Comparison of ENCODE assay signal across 8 cellular contexts in the genomic region with DNA sequence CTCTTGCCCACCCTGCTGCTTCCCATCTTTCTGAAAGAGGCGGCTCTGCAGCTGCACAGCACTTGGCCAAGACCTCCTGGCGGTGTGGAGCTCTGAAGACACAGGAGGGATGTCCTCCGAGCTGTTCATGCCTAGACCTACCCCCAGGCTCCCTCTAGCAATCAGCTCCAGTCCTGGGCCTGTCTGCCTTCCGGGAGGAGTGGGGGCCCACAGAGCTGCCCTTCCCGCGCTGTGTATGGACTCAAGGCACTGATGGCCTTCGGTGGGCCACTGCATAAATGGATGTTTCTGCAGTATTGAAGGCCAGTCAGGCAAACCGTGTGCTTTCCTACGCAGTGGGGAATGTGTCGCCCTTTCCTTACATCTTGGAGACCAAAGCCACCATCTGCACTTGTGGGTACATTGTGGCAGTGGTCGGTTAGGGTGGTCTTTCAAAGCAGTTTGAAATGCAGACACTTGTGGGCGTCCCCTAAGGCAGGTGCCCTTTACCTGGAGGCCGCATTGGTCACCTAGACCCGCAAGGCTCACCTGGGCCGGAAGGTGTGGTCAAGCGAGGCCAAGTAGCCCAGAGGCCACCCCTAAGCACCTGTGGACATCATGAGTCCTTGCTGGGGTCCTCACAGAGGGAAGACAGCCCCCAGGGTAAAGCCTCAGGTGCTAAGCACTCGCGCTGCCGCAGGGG.
DNase-seq lines count a peak whose midpoint lies in the region; ATAC-seq and TF ChIP-seq lines count a peak whose summit lies in the region.

No MANE protein-coding gene starts in this region.

- no peak for ATAC-seq in GM21526 (IDR thresholded peaks at IDR 0.05; ENCODE audit: low FRiP score, unreplicated experiment)
- ATAC-seq in GM18858 (IDR thresholded peaks at IDR 0.05; ENCODE audit: unreplicated experiment), result no peak

- peak overlapping the region; percentile 97 for H3K27ac ChIP-seq in RWPE1

- POLR2A ChIA-PET in RWPE1 (lab: Yijun Ruan, JAX; ENCODE audit: low non-redundant PET), result interaction anchor here (0.6 to 1.1 kb wide), 2 partner anchors 18 to 27 kb away, joined by 3 to 4 read pairs; no protein-coding TSS in a partner anchor

- CTCF ChIA-PET in RWPE1 (lab: Yijun Ruan, JAX), result interaction anchor here (0.7 kb wide), 1 partner anchor 779 kb away, joined by 3 read pairs; no protein-coding TSS in a partner anchor

- TF ChIP-seq CTCF in GM12875 (IDR thresholded peaks at IDR 0.05; ENCODE audit: borderline replicate concordance, insufficient read depth, low read depth, low read length), result no peak
- TF ChIP-seq CTCF in RWPE1 (conservative IDR thresholded peaks at IDR 0.05; ENCODE audit: low read depth), result no peak
- TF ChIP-seq CTCF in fibroblast of pulmonary artery (IDR thresholded peaks at IDR 0.05; ENCODE audit: low read length, missing control alignments), result no peak
- no peak for TF ChIP-seq CTCF in retinal pigment epithelial cell (conservative IDR thresholded peaks at IDR 0.05; ENCODE audit: low read depth, low read length)

- DNase-seq in RWPE1 (ENCODE audit: low spot score) (no peak), fibroblast of pulmonary artery (ENCODE audit: low read depth) (no peak), retinal pigment epithelial cell (ENCODE audit: low read depth) (no peak), DMS 273 (lab: John Stamatoyannopoulos, UW; ENCODE audit: unreplicated experiment) (no peak), putamen (ENCODE audit: low spot score) (no peak)

- H3K4me3 ChIP-seq in GM12875 (ENCODE audit: low read depth, low read length) (peak overlapping the region; percentile 72), fibroblast of pulmonary artery (replicated peaks; ENCODE audit: low read depth, low read length) (peak overlapping the region; percentile 66), retinal pigment epithelial cell (ENCODE audit: low read length) (peak overlapping the region; percentile 58)
